ENCODE assay signal across 8 cellular contexts in genomic region chr14:24052656-24053547, GRCh38. TPM values are rescaled to one million over a fixed set of nuclear protein-coding genes. Genes with fewer than 3 reads are reported as not detected.
A peak's percentile ranks its signal among the peaks of the same experiment; 100 is the strongest.
DNase-seq lines count a peak whose midpoint lies in the region; ATAC-seq lines count a peak whose summit lies in the region.

No MANE protein-coding gene starts in this region.

- no peak overlapping the region for H3K9ac ChIP-seq in adipocyte (ENCODE audit: low read length)

- H3K36me3 ChIP-seq in adipocyte (ENCODE audit: control insufficient read depth, insufficient read depth, low read length, severe bottlenecking): no peaks in the 10 kb centered on the region

- H3K27me3 ChIP-seq in adipocyte (replicated peaks; ENCODE audit: control insufficient read depth, insufficient read depth, low read length): peaks cover 54% of the 10 kb centered on the region

- no peaks in the 10 kb centered on the region for H3K9me3 Mint-ChIP-seq in natural killer cell treated with Interleukin-12 subunit alpha and Interleukin-12 subunit beta and Interleukin-15 and Interleukin-18, amount 100 ng/mL, for 72 hours

- peaks cover 10% of the 10 kb centered on the region for H3K4me1 ChIP-seq in adipocyte (ENCODE audit: control insufficient read depth, insufficient read depth, low read length)

- H3K4me1 Mint-ChIP-seq in natural killer cell treated with Interleukin-12 subunit alpha and Interleukin-12 subunit beta and Interleukin-15 and Interleukin-18, amount 100 ng/mL, for 72 hours (ENCODE audit: low read depth in 2 of 2): peaks cover 16 to 29% of the 10 kb centered on the region in 2 donors

- H3K9me3 ChIP-seq in adipocyte (ENCODE audit: control insufficient read depth, low read length): no peaks in the 10 kb centered on the region

- no peaks in the 10 kb centered on the region for H3K36me3 Mint-ChIP-seq in natural killer cell treated with Interleukin-12 subunit alpha and Interleukin-12 subunit beta and Interleukin-15 and Interleukin-18, amount 100 ng/mL, for 72 hours

- H3K4me3 ChIP-seq in adipocyte (ENCODE audit: low read length): peak overlapping the region; percentile 78

- H3K27ac Mint-ChIP-seq in natural killer cell treated with Interleukin-12 subunit alpha and Interleukin-12 subunit beta and Interleukin-15 and Interleukin-18, amount 100 ng/mL, for 72 hours: peak overlapping the region; percentile 38 to 52

- peak; percentile 60 for DNase-seq in activated T-cell treated with anti-CD3 and anti-CD28 coated beads for 24 hours (ENCODE audit: low read depth)
- no peak for DNase-seq in activated T-cell treated with anti-CD3 and anti-CD28 coated beads, Interleukin-2, amount 50 U/mL, for 1 hour
- DNase-seq in adipocyte (ENCODE audit: low read depth): no peak
- DNase-seq in natural killer cell treated with Interleukin-12 subunit alpha and Interleukin-12 subunit beta and Interleukin-15 and Interleukin-18, amount 100 ng/mL, for 72 hours (ENCODE audit: low spot score): peak; percentile 88
- peak; percentile 48 for DNase-seq in superior temporal gyrus (ENCODE audit: extremely low spot score)
- no peak for DNase-seq in NCI-H524 treated with DMSO at 0.1 percent for 48 hours (lab: John Stamatoyannopoulos, UW)
- no peak for DNase-seq in effector CD8-positive, alpha-beta T cell (lab: John Stamatoyannopoulos, UW)

- H3K4me3 Mint-ChIP-seq in natural killer cell treated with Interleukin-12 subunit alpha and Interleukin-12 subunit beta and Interleukin-15 and Interleukin-18, amount 100 ng/mL, for 72 hours: peak overlapping the region; percentile 89

- ATAC-seq in natural killer cell treated with Interleukin-12 subunit alpha and Interleukin-12 subunit beta and Interleukin-15 and Interleukin-18, amount 100 ng/mL, for 72 hours: peak; percentile 85 to 90
- ATAC-seq in GM18868 (IDR thresholded peaks at IDR 0.05; ENCODE audit: unreplicated experiment): no peak

- H3K27me3 Mint-ChIP-seq in natural killer cell treated with Interleukin-12 subunit alpha and Interleukin-12 subunit beta and Interleukin-15 and Interleukin-18, amount 100 ng/mL, for 72 hours: peaks cover 0 to 5% of the 10 kb centered on the region in 2 donors

RNA-seq across cellular contexts. Expression of gene CARMIL3, which starts 1.1 kb away (rescaled TPM):
- total RNA-seq in natural killer cell treated with Interleukin-12 subunit alpha and Interleukin-12 subunit beta and Interleukin-15 and Interleukin-18, amount 100 ng/mL, for 72 hours: under 1 TPM; 0.10 to 0.50 TPM

RNA-seq across cellular contexts. Expression of gene CPNE6, which starts 18.5 kb away (rescaled TPM):
- total RNA-seq in natural killer cell treated with Interleukin-12 subunit alpha and Interleukin-12 subunit beta and Interleukin-15 and Interleukin-18, amount 100 ng/mL, for 72 hours: not detected

RNA-seq across cellular contexts. Expression of gene PCK2, which starts 41.2 kb away (rescaled TPM):
- 10 to 100 TPM; 30.4 to 68.3 TPM for total RNA-seq in natural killer cell treated with Interleukin-12 subunit alpha and Interleukin-12 subunit beta and Interleukin-15 and Interleukin-18, amount 100 ng/mL, for 72 hours

Comparison
In these comparisons a context has a peak if more than half of its experiments do, and no peak if none do; other contexts are left out.
1. DNase-seq: peak in activated T-cell treated with anti-CD3 and anti-CD28 coated beads for 24 hours (single experiment), natural killer cell treated with Interleukin-12 subunit alpha and Interleukin-12 subunit beta and Interleukin-15 and Interleukin-18, amount 100 ng/mL, for 72 hours (single experiment) and superior temporal gyrus (single experiment); none in activated T-cell treated with anti-CD3 and anti-CD28 coated beads, Interleukin-2, amount 50 U/mL, for 1 hour (single experiment), adipocyte (single experiment), NCI-H524 treated with DMSO at 0.1 percent for 48 hours (single experiment) and effector CD8-positive, alpha-beta T cell (single experiment).